In genomic region chr3:144429719-144430121, GRCh38 we compare ENCODE assay signal across 12 cellular contexts.
DNase-seq lines count a peak whose midpoint lies in the region; ATAC-seq lines count a peak whose summit lies in the region.
"Had no signal": no experiment of that assay in that cellular context is flagged by ENCODE, and none has a peak within 500 bp of the region (broad histone marks: within the 10 kb centered on the region; RNA-seq: fewer than 3 reads in every experiment).

No MANE protein-coding gene starts in this region.

- H3K27me3 Mint-ChIP-seq in stimulated activated naive CD8-positive, alpha-beta T cell treated with anti-CD3 and anti-CD28 coated beads, Interleukin-15, amount 100 ng/mL, for 72 hours, result peaks cover 8% of the 10 kb centered on the region

- H3K9me3 ChIP-seq in HUES6 (ENCODE audit: control insufficient read depth, insufficient read depth, low read depth, low read length), result no peaks in the 10 kb centered on the region

- no peak overlapping the region for H3K27ac Mint-ChIP-seq in stimulated activated naive CD8-positive, alpha-beta T cell treated with anti-CD3 and anti-CD28 coated beads, Interleukin-15, amount 100 ng/mL, for 72 hours
- H3K27ac Mint-ChIP-seq: activated naive CD4-positive, alpha-beta T cell treated with anti-CD3 and anti-CD28 coated beads, Interleukin-2, amount 50 U/mL, for 24 hours had no signal

- peak; percentile 10 for DNase-seq in ELR (ENCODE audit: low read depth)
- no peak for DNase-seq in HT-29 (ENCODE audit: low spot score)
- no peak for DNase-seq in NAMALWA (ENCODE audit: low spot score)
- no peak for DNase-seq in germinal center (ENCODE audit: low spot score)
- DNase-seq in stimulated activated naive CD8-positive, alpha-beta T cell treated with anti-CD3 and anti-CD28 coated beads, Interleukin-15, amount 100 ng/mL, for 72 hours, result no peak

- H3K27ac ChIP-seq in HUES6 (ENCODE audit: low read depth, low read length), result peak overlapping the region; percentile 65; the same call in 1 of the 2 replicates
- H3K27ac ChIP-seq: KMS-11, parathyroid adenoma, PC-9 had no signal

- no peak overlapping the region for H3K4me3 ChIP-seq in HUES6 (ENCODE audit: low read depth, low read length)
- H3K4me3 ChIP-seq: PC-9 had no signal

- H3K27me3 ChIP-seq in HUES6 (ENCODE audit: control insufficient read depth, insufficient read depth, low read length), result no peaks in the 10 kb centered on the region

- H3K4me1 ChIP-seq in HUES6 (ENCODE audit: control insufficient read depth, insufficient read depth, low read length), result peaks cover 7% of the 10 kb centered on the region; the same call in 1 of the 2 replicates
- H3K4me1 ChIP-seq: parathyroid adenoma had no signal

- ATAC-seq in GM19438 (IDR thresholded peaks at IDR 0.05; ENCODE audit: low read depth, unreplicated experiment), result peak; percentile 74
- ATAC-seq in HG02885 (IDR thresholded peaks at IDR 0.05; ENCODE audit: poor library complexity, unreplicated experiment), result peak; percentile 73
- no peak for ATAC-seq in stimulated activated naive CD8-positive, alpha-beta T cell treated with anti-CD3 and anti-CD28 coated beads, Interleukin-15, amount 100 ng/mL, for 72 hours

- H3K9me3 Mint-ChIP-seq in stimulated activated naive CD8-positive, alpha-beta T cell treated with anti-CD3 and anti-CD28 coated beads, Interleukin-15, amount 100 ng/mL, for 72 hours, result no peaks in the 10 kb centered on the region
- H3K9me3 Mint-ChIP-seq: activated naive CD4-positive, alpha-beta T cell treated with anti-CD3 and anti-CD28 coated beads, Interleukin-2, amount 50 U/mL, for 24 hours had no signal

- no peaks in the 10 kb centered on the region for H3K36me3 ChIP-seq in HUES6 (ENCODE audit: control insufficient read depth, insufficient read depth, low read length)

- H3K4me1 Mint-ChIP-seq in stimulated activated naive CD8-positive, alpha-beta T cell treated with anti-CD3 and anti-CD28 coated beads, Interleukin-15, amount 100 ng/mL, for 72 hours, result no peaks in the 10 kb centered on the region
- H3K4me1 Mint-ChIP-seq: activated naive CD4-positive, alpha-beta T cell treated with anti-CD3 and anti-CD28 coated beads, Interleukin-2, amount 50 U/mL, for 24 hours had no signal

- H3K9ac ChIP-seq in HUES6 (ENCODE audit: low read length), result no peak overlapping the region
- H3K9ac ChIP-seq: KMS-11, parathyroid adenoma had no signal

- no peak overlapping the region for H3K4me3 Mint-ChIP-seq in stimulated activated naive CD8-positive, alpha-beta T cell treated with anti-CD3 and anti-CD28 coated beads, Interleukin-15, amount 100 ng/mL, for 72 hours
- H3K4me3 Mint-ChIP-seq: activated naive CD4-positive, alpha-beta T cell treated with anti-CD3 and anti-CD28 coated beads, Interleukin-2, amount 50 U/mL, for 24 hours had no signal
